9 cellular contexts compared by ENCODE assay signal in the genomic region with DNA sequence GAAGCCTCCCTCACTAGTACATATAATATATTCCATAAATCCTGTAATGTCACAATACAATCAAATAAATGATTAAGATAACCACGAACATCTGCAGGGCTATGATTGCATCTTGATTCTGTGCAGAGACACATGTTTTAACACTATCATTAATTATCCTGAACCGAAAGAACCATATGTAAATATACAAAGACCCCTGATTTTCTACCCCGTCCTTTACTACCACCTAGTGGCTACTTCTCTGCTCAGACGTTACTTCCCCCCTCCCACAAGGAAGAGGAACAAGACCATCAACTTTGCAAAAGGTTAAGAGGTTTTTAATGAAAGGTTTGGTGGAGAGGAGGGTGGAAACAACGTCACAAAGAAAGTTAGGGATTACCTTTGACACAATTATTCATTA.
DNase-seq lines count a peak whose midpoint lies in the region; ATAC-seq, FAIRE-seq and TF ChIP-seq lines count a peak whose summit lies in the region.
"Had no signal": no experiment of that assay in that cellular context is flagged by ENCODE, and none has a peak within 500 bp of the region (broad histone marks: within the 10 kb centered on the region; RNA-seq: fewer than 3 reads in every experiment).

No MANE protein-coding gene starts in this region.

- no peaks in the 10 kb centered on the region for H3K9me2 ChIP-seq in PC-9 (ENCODE audit: insufficient read depth)

- no peak overlapping the region for H2AFZ ChIP-seq in PC-9

- BruUV-seq in PC-9 (replicated peaks; lab: Mats Ljungman, UMichigan), result no TSS peak

- ATAC-seq in GM19395 (IDR thresholded peaks at IDR 0.05; ENCODE audit: unreplicated experiment), result peak; percentile 55
- no peak for ATAC-seq in GM18861 (IDR thresholded peaks at IDR 0.05; ENCODE audit: unreplicated experiment)

- H3K79me2 ChIP-seq in PC-9 (ENCODE audit: low read depth), result no peaks in the 10 kb centered on the region

- CTCF ChIA-PET in PC-9 (lab: Charles Lee), result no interaction called here

- H3K9me3 ChIP-seq in PC-9 (ENCODE audit: insufficient read depth, low read depth), result no peaks in the 10 kb centered on the region

- intact Hi-C loops in PC-9 (cut with micrococcal nuclease; ENCODE audit: unreplicated experiment), result loop anchor here (10.0 kb wide), 1 partner anchor 231 kb away; no protein-coding TSS in a partner anchor

- POLR2A ChIA-PET in PC-9 (lab: Charles Lee; ENCODE audit: unreplicated experiment), result interaction anchor here (0.5 kb wide), 1 partner anchor 152 kb away, joined by 3 read pairs; no protein-coding TSS in a partner anchor

- H3F3A ChIP-seq in PC-9 (ENCODE audit: insufficient read depth, low read depth), result no peaks in the 10 kb centered on the region

- TF ChIP-seq CTCF in D721Med (IDR thresholded peaks at IDR 0.05; ENCODE audit: insufficient read depth, missing control alignments), result peak; percentile 60
- peak; percentile 58 for TF ChIP-seq CTCF in PC-9 (conservative IDR thresholded peaks at IDR 0.05)

- H3K4me1 ChIP-seq in PC-9 (replicated peaks; ENCODE audit: insufficient read depth), result no peaks in the 10 kb centered on the region

- H3K36me3 ChIP-seq in PC-9 (ENCODE audit: low read depth), result no peaks in the 10 kb centered on the region

- no peak overlapping the region for H3K27ac ChIP-seq in PC-9

- DNase-seq in D721Med (ENCODE audit: insufficient read length, low spot score) (no peak), PC-9 (no peak), iPS-NIHi11 (ENCODE audit: low spot score) (peak; percentile 23), AG20443 (ENCODE audit: low spot score) (no peak), NCI-H1048 (lab: John Stamatoyannopoulos, UW) (no peak), ureter (ENCODE audit: low spot score) (no peak)
- DNase-seq: stimulated activated CD4-positive, alpha-beta T cell treated with anti-CD3 and anti-CD28 coated beads, Interleukin-4, amount 100 ng/mL, for 1 hour had no signal

- H3K4me2 ChIP-seq in PC-9, result no peak overlapping the region

- no peak for FAIRE-seq in D721Med (lab: Jason Lieb, UNC)

- H3K4me3 ChIP-seq in PC-9, result no peak overlapping the region

- no peaks in the 10 kb centered on the region for H4K20me1 ChIP-seq in PC-9 (ENCODE audit: insufficient read depth)

- H3K27me3 ChIP-seq in PC-9 (ENCODE audit: insufficient read depth, low read depth), result no peaks in the 10 kb centered on the region
